Comparison of ENCODE assay signal across 10 cellular contexts in genomic region chr6:163260111-163260895, GRCh38.
DNase-seq lines count a peak whose midpoint lies in the region; ATAC-seq and TF ChIP-seq lines count a peak whose summit lies in the region.
"Had no signal": no experiment of that assay in that cellular context is flagged by ENCODE, and none has a peak within 500 bp of the region (broad histone marks: within the 10 kb centered on the region; RNA-seq: fewer than 3 reads in every experiment).

No MANE protein-coding gene starts in this region.

- TF ChIP-seq CTCF in right atrium auricular region (IDR thresholded peaks at IDR 0.05) (no peak), progenitor cell of endocrine pancreas (IDR thresholded peaks at IDR 0.05; ENCODE audit: unreplicated experiment) (no peak)

- no peaks in the 10 kb centered on the region for H3K9me3 Mint-ChIP-seq in progenitor cell of endocrine pancreas (ENCODE audit: low read depth)
- H3K9me3 Mint-ChIP-seq: IgD-negative memory B cell had no signal

- peaks cover 0 to 23% of the 10 kb centered on the region in 2 donors for H3K4me1 ChIP-seq in right atrium auricular region

- H3K36me3 ChIP-seq in right atrium auricular region (no peaks in the 10 kb centered on the region), MG63 (no peaks in the 10 kb centered on the region)

- peak overlapping the region; percentile 18 for H3K27ac Mint-ChIP-seq in progenitor cell of endocrine pancreas

- H3K36me3 Mint-ChIP-seq in progenitor cell of endocrine pancreas (ENCODE audit: insufficient read depth) = no peaks in the 10 kb centered on the region
- H3K36me3 Mint-ChIP-seq: IgD-negative memory B cell had no signal

- in situ Hi-C loops in G401 (cut with HindIII; ENCODE audit: low sequenced_read_pairs) = no loop called here

- peaks cover 6% of the 10 kb centered on the region for H3K4me1 Mint-ChIP-seq in progenitor cell of endocrine pancreas (ENCODE audit: low read depth)

- peak; percentile 43 for DNase-seq in G401 (ENCODE audit: low spot score)
- peak; percentile 33 for DNase-seq in SKM-1 treated with dmso at 0.1 percent for 144 hours (lab: John Stamatoyannopoulos, UW; ENCODE audit: unreplicated experiment)
- no peak for DNase-seq in right atrium auricular region (ENCODE audit: low spot score)
- DNase-seq in progenitor cell of endocrine pancreas (ENCODE audit: low spot score, unreplicated experiment) = no peak
- DNase-seq in MG63 = no peak
- no peak for DNase-seq in activated CD4-positive, alpha-beta T cell treated with anti-CD3 and anti-CD28 coated beads, Interleukin-2, amount 50 U/mL, for 48 hours

- ATAC-seq in GM19397 (IDR thresholded peaks at IDR 0.05; ENCODE audit: unreplicated experiment) (no peak), GM21737 (IDR thresholded peaks at IDR 0.05; ENCODE audit: unreplicated experiment) (no peak)
- ATAC-seq: GM12878 had no signal

- peak overlapping the region; percentile 53 for H3K4me3 Mint-ChIP-seq in progenitor cell of endocrine pancreas (ENCODE audit: low read depth)

- H3K27me3 ChIP-seq in right atrium auricular region = no peaks in the 10 kb centered on the region
- H3K27me3 ChIP-seq in MG63 = no peaks in the 10 kb centered on the region

- peak overlapping the region; percentile 68 to 79 for H3K27ac ChIP-seq in right atrium auricular region

- H3K4me3 ChIP-seq in right atrium auricular region = peak overlapping the region; percentile 13 to 33
- no peak overlapping the region for H3K4me3 ChIP-seq in MG63
- H3K4me3 ChIP-seq: GM12878 had no signal

- peaks cover 42% of the 10 kb centered on the region for H3K27me3 Mint-ChIP-seq in progenitor cell of endocrine pancreas

- H3K9me3 ChIP-seq in right atrium auricular region (no peaks in the 10 kb centered on the region), MG63 (no peaks in the 10 kb centered on the region)

Comparison
In these comparisons a context has a peak if more than half of its experiments do, and no peak if none do; other contexts are left out.
1. DNase-seq: peak in G401 (single experiment) and SKM-1 treated with dmso at 0.1 percent for 144 hours (single experiment); none in right atrium auricular region (single experiment), progenitor cell of endocrine pancreas (single experiment), MG63 (single experiment) and activated CD4-positive, alpha-beta T cell treated with anti-CD3 and anti-CD28 coated beads, Interleukin-2, amount 50 U/mL, for 48 hours (0 of 2).